ENCODE assay signal across 8 cellular contexts in the genomic region with DNA sequence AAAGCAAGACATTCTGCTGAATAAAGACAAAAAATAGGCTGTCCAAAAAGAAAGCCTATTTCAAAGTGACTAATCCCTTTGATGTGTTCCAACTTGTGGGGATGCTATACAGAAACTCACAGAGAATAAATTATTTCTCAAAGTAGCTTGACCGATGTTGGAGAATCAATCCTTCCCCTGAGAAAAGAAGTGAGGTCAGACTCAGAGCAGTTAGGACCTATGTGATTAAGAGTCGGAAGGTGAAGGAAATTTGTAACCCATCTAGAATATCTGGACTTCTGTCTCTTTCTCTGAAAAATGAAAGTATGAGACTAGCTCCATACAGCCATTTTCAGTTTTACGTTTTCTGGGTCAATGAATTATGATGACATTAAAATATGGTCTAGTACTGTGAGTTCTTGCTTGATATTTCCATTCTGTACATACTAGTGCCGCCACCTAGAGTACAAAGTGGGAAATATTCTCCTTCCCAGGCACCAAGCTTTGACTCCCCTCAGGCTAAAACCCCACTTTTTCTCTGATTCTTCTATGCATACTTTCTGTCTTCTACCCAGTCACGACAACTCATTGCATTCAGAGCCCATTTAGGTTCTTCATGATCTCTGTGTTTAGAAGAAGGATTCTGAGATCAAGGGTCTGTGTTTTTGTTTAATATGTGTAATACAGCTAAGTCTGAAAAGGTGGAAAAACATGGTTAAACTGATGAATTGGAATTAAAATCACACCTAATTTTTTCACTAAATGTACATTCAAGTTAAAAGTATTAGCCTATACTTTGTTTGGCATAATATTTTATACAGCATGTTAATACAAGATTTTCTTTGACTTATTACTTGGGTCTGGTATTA. TPM values are rescaled to one million over a fixed set of nuclear protein-coding genes. Genes with fewer than 3 reads are reported as not detected.
DNase-seq lines count a peak whose midpoint lies in the region; FAIRE-seq and TF ChIP-seq lines count a peak whose summit lies in the region.

No MANE protein-coding gene starts in this region.

- H3K4me3 ChIP-seq in HAP-1 (no peak overlapping the region), esophagus muscularis mucosa (peak overlapping the region in 2 of 4 donors; percentile 4 to 10)

- in situ Hi-C loops in HAP-1 (cut with MboI; ENCODE audit: low sequenced_read_pairs) = loop anchor here (5.0 to 25.0 kb wide), 2 partner anchors 290 to 380 kb away; no protein-coding TSS in a partner anchor

- peak; percentile 19 for DNase-seq in stimulated activated CD4-positive, alpha-beta T cell treated with anti-CD3 and anti-CD28 coated beads, Interleukin-15, amount 100 ng/mL, for 24 hours
- DNase-seq in stimulated activated CD4-positive, alpha-beta T cell treated with anti-CD3 and anti-CD28 coated beads, Interleukin-2, amount 100 ng/mL, for 48 hours = no peak
- DNase-seq in HAP-1 (ENCODE audit: low spot score in 2 of 2) = peak; percentile 47 to 50
- peak; percentile 19 for DNase-seq in KG1 (lab: John Stamatoyannopoulos, UW)
- peak; percentile 18 for DNase-seq in RCC 7860 (ENCODE audit: low spot score)
- no peak for DNase-seq in esophagus muscularis mucosa (ENCODE audit: extremely low spot score)
- peak; percentile 17 for DNase-seq in neural crest cell (ENCODE audit: low read depth, low spot score)
- no peak for DNase-seq in cerebellar nuclear complex (lab: John Stamatoyannopoulos, UW)

- H3K9me3 ChIP-seq in HAP-1 = no peaks in the 10 kb centered on the region
- no peaks in the 10 kb centered on the region for H3K9me3 ChIP-seq in esophagus muscularis mucosa

- no peak overlapping the region for H3K27ac ChIP-seq in esophagus muscularis mucosa (replicated peaks in 1 of 4)

- intact Hi-C loops in esophagus muscularis mucosa (cut with DNase I) = loop anchor here (2.0 kb wide), 2 partner anchors 296 to 398 kb away; no protein-coding TSS in a partner anchor

- no peak for TF ChIP-seq POLR2A in esophagus muscularis mucosa (IDR thresholded peaks at IDR 0.05; ENCODE audit: low read depth)

- H3K4me1 Mint-ChIP-seq in neural crest cell = no peaks in the 10 kb centered on the region

- H3K4me3 Mint-ChIP-seq in neural crest cell = no peak overlapping the region

- no peaks in the 10 kb centered on the region for H3K9me3 Mint-ChIP-seq in neural crest cell

- TF ChIP-seq EP300 in esophagus muscularis mucosa (IDR thresholded peaks at IDR 0.05) = no peak

- peak; percentile 29 for FAIRE-seq in RCC 7860 (lab: Jason Lieb, UNC)

- H3K36me3 Mint-ChIP-seq in neural crest cell (ENCODE audit: low read depth) = no peaks in the 10 kb centered on the region

- no peaks in the 10 kb centered on the region for H3K36me3 ChIP-seq in HAP-1 (replicated peaks)
- no peaks in the 10 kb centered on the region for H3K36me3 ChIP-seq in esophagus muscularis mucosa

- 30% methylated on average over 5 of the region's 5 CpGs for WGBS in esophagus muscularis mucosa

- H3K27me3 ChIP-seq in HAP-1 (ENCODE audit: low read depth) (peaks cover 8% of the 10 kb centered on the region), esophagus muscularis mucosa (peaks cover 0 to 6% (median 0%) of the 10 kb centered on the region in 4 donors)

- H3K27me3 Mint-ChIP-seq in neural crest cell (ENCODE audit: low read depth) = peaks cover 7% of the 10 kb centered on the region

- H3K4me1 ChIP-seq in HAP-1 = 0 out of 2 replicates have a peak, but pooled peaks cover 2% of the 10 kb centered on the region
- no peaks in the 10 kb centered on the region for H3K4me1 ChIP-seq in esophagus muscularis mucosa

- peak; percentile 62 to 78 (median 69) for TF ChIP-seq CTCF in esophagus muscularis mucosa (IDR thresholded peaks at IDR 0.05)
- peak; percentile 90 for TF ChIP-seq CTCF in neural crest cell (conservative IDR thresholded peaks at IDR 0.05)

- no peak overlapping the region for H3K27ac Mint-ChIP-seq in neural crest cell (ENCODE audit: unreplicated experiment)

RNA-seq across cellular contexts. Expression of gene NTS, which starts 6.9 kb away (rescaled TPM):
- total RNA-seq in esophagus muscularis mucosa (under 1 TPM in 2 of 4 donors, not detected in 2; 0.33 to 0.40 TPM), neural crest cell (0.25 and 0.40 TPM in 2 replicates)

RNA-seq across cellular contexts. Expression of gene RASSF9, which starts 30.9 kb away (rescaled TPM):
- 1 to 10 TPM; 1.2 to 3.6 (median 2.1) TPM for total RNA-seq in esophagus muscularis mucosa
- not detected in 2 replicates for total RNA-seq in neural crest cell

Comparison
In these comparisons a context has a peak if more than half of its experiments do, and no peak if none do; other contexts are left out.
1. DNase-seq: peak in stimulated activated CD4-positive, alpha-beta T cell treated with anti-CD3 and anti-CD28 coated beads, Interleukin-15, amount 100 ng/mL, for 24 hours (single experiment), HAP-1 (2 of 2), KG1 (single experiment), RCC 7860 (single experiment) and neural crest cell (single experiment); none in stimulated activated CD4-positive, alpha-beta T cell treated with anti-CD3 and anti-CD28 coated beads, Interleukin-2, amount 100 ng/mL, for 48 hours (0 of 2), esophagus muscularis mucosa (single experiment) and cerebellar nuclear complex (0 of 2).